Comparison of ENCODE assay signal across 18 cellular contexts in the genomic region with DNA sequence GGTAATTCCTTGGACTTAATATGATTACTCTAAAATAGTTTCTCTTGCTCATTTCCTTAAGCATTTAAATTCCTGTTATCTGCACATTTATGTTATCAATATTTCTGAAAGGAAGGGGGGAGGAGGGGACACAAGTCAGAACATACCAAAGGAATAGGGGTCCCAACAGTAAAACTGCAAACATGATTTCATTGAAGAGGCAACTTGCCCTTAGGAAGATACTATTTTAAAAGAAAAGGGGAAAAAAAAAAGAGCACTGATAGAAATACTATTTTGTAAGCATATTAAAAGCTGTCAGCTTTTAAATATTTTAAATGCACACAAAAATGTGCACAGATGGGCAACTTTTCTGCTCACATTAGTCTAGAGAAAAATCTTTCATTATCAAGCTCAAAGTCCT.
DNase-seq lines count a peak whose midpoint lies in the region; ATAC-seq and TF ChIP-seq lines count a peak whose summit lies in the region.
"Had no signal": no experiment of that assay in that cellular context is flagged by ENCODE, and none has a peak within 500 bp of the region (broad histone marks: within the 10 kb centered on the region; RNA-seq: fewer than 3 reads in every experiment).

No MANE protein-coding gene starts in this region.

- H3K27ac Mint-ChIP-seq in glutamatergic neuron (ENCODE audit: unreplicated experiment) = peak overlapping the region; percentile 88
- no peak overlapping the region for H3K27ac Mint-ChIP-seq in WTC11
- H3K27ac Mint-ChIP-seq: B cell; CD4-positive, alpha-beta T cell had no signal

- H2AFZ ChIP-seq in Karpas-422 (ENCODE audit: low read length) = no peak overlapping the region

- no peaks in the 10 kb centered on the region for H3K36me3 Mint-ChIP-seq in glutamatergic neuron (ENCODE audit: unreplicated experiment)
- no peaks in the 10 kb centered on the region for H3K36me3 Mint-ChIP-seq in WTC11
- H3K36me3 Mint-ChIP-seq: CD8-positive, alpha-beta memory T cell had no signal

- no peaks in the 10 kb centered on the region for H3K9me2 ChIP-seq in Karpas-422 (replicated peaks; ENCODE audit: insufficient read depth, low read length)

- H3K36me3 ChIP-seq in Karpas-422 (ENCODE audit: insufficient read depth, low read length) (no peaks in the 10 kb centered on the region), SK-N-MC (ENCODE audit: insufficient read depth, low read length) (no peaks in the 10 kb centered on the region)
- H3K36me3 ChIP-seq: BLaER1 had no signal

- no peak overlapping the region for H3K27ac ChIP-seq in Karpas-422 (ENCODE audit: low read length)
- H3K27ac ChIP-seq in SK-N-MC = peak overlapping the region; percentile 85
- H3K27ac ChIP-seq: 22Rv1, BLaER1, C4-2B had no signal

- H3K27me3 Mint-ChIP-seq in glutamatergic neuron (ENCODE audit: unreplicated experiment) = peaks cover 2% of the 10 kb centered on the region
- no peaks in the 10 kb centered on the region for H3K27me3 Mint-ChIP-seq in WTC11 (ENCODE audit: low read depth)
- H3K27me3 Mint-ChIP-seq: B cell; CD4-positive, alpha-beta T cell had no signal

- peaks cover 56% of the 10 kb centered on the region for H4K20me1 ChIP-seq in Karpas-422 (ENCODE audit: insufficient read depth, low read depth, low read length)

- POLR2A ChIA-PET in WTC11 (lab: Charles Lee) = no interaction called here

- peak; percentile 35 for DNase-seq in DMS 273 (lab: John Stamatoyannopoulos, UW; ENCODE audit: unreplicated experiment)
- DNase-seq in DMS 273 treated with DMSO at 0.1 percent for 48 hours (lab: John Stamatoyannopoulos, UW) = no peak
- peak; percentile 35 for DNase-seq in Karpas-422
- no peak for DNase-seq in SK-N-MC (ENCODE audit: low read depth, low spot score)
- no peak for DNase-seq in glutamatergic neuron
- DNase-seq in WTC11 (ENCODE audit: low spot score) = no peak
- no peak for DNase-seq in NCI-H1417 treated with DMSO at 0.1 percent for 48 hours (lab: John Stamatoyannopoulos, UW)
- no peak for DNase-seq in OCI-M2 (lab: John Stamatoyannopoulos, UW; ENCODE audit: unreplicated experiment)
- DNase-seq: CD4-positive, alpha-beta T cell; DMS153; DND-41; H7 had no signal

- H3K4me1 Mint-ChIP-seq in glutamatergic neuron (ENCODE audit: low read depth, unreplicated experiment) (peaks cover 70% of the 10 kb centered on the region), WTC11 (peaks cover 57% of the 10 kb centered on the region)

- H3K27me3 ChIP-seq in Karpas-422 (ENCODE audit: low read length) = no peaks in the 10 kb centered on the region
- H3K27me3 ChIP-seq: BLaER1 had no signal

- H3K9ac ChIP-seq in Karpas-422 (ENCODE audit: low read length) (no peak overlapping the region), SK-N-MC (ENCODE audit: insufficient read length) (no peak overlapping the region)
- H3K9ac ChIP-seq: BLaER1 had no signal

- no peak for TF ChIP-seq CTCF in glutamatergic neuron (IDR thresholded peaks at IDR 0.05; ENCODE audit: partially characterized antibody, unreplicated experiment)
- TF ChIP-seq CTCF in WTC11 (IDR thresholded peaks at IDR 0.05) = no peak

- no peaks in the 10 kb centered on the region for H3K79me2 ChIP-seq in Karpas-422 (ENCODE audit: low read length)

- H3K9me3 Mint-ChIP-seq in glutamatergic neuron (ENCODE audit: unreplicated experiment) = peaks cover 5% of the 10 kb centered on the region
- no peaks in the 10 kb centered on the region for H3K9me3 Mint-ChIP-seq in WTC11
- H3K9me3 Mint-ChIP-seq: CD4-positive, alpha-beta T cell; CD8-positive, alpha-beta memory T cell had no signal

- H3K4me3 Mint-ChIP-seq in glutamatergic neuron (ENCODE audit: unreplicated experiment) (peak overlapping the region; percentile 71), WTC11 (no peak overlapping the region)
- H3K4me3 Mint-ChIP-seq: B cell; CD4-positive, alpha-beta T cell had no signal

- peaks cover 16% of the 10 kb centered on the region for H3K4me1 ChIP-seq in Karpas-422 (ENCODE audit: low read length)

- no peak for ATAC-seq in WTC11
- ATAC-seq: HCT116 had no signal

- H3K9me3 ChIP-seq in Karpas-422 (ENCODE audit: low read length) (no peaks in the 10 kb centered on the region), SK-N-MC (ENCODE audit: low read depth, low read length) (no peaks in the 10 kb centered on the region)
- H3K9me3 ChIP-seq: BLaER1 had no signal

- CTCF ChIA-PET in WTC11 (lab: Charles Lee) = interaction anchor here (0.6 kb wide), 1 partner anchor 17 kb away, joined by 4 read pairs; no protein-coding TSS in a partner anchor

- H3K4me3 ChIP-seq in Karpas-422 (ENCODE audit: low read length) (no peak overlapping the region), SK-N-MC (peak overlapping the region; percentile 28)
- H3K4me3 ChIP-seq: BLaER1 had no signal

- H3K4me2 ChIP-seq in Karpas-422 (ENCODE audit: low read depth, low read length, poor library complexity, severe bottlenecking) = no peak overlapping the region

TF ChIP-seq in WTC11, 78 proteins besides CTCF, POLR2A, EP300 and RAD21:
- TF ChIP-seq TEAD4 (CRISPR knock-in tag; IDR thresholded peaks at IDR 0.05) (no peak), RELA (CRISPR knock-in tag; IDR thresholded peaks at IDR 0.05; ENCODE audit: borderline replicate concordance) (no peak), ZNF512 (CRISPR knock-in tag; IDR thresholded peaks at IDR 0.05; ENCODE audit: borderline replicate concordance) (no peak), MXD4 (CRISPR knock-in tag; IDR thresholded peaks at IDR 0.05; ENCODE audit: borderline replicate concordance) (no peak), RORB (CRISPR knock-in tag; IDR thresholded peaks at IDR 0.05) (no peak), HMGXB4 (CRISPR knock-in tag; IDR thresholded peaks at IDR 0.05) (no peak), USF1 (CRISPR knock-in tag; IDR thresholded peaks at IDR 0.05) (no peak), ZNF263 (CRISPR knock-in tag; IDR thresholded peaks at IDR 0.05; ENCODE audit: low read depth) (no peak)
- TF ChIP-seq, protein P1, sequence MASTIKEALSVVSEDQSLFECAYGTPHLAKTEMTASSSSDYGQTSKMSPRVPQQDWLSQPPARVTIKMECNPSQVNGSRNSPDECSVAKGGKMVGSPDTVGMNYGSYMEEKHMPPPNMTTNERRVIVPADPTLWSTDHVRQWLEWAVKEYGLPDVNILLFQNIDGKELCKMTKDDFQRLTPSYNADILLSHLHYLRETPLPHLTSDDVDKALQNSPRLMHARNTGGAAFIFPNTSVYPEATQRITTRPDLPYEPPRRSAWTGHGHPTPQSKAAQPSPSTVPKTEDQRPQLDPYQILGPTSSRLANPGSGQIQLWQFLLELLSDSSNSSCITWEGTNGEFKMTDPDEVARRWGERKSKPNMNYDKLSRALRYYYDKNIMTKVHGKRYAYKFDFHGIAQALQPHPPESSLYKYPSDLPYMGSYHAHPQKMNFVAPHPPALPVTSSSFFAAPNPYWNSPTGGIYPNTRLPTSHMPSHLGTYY (CRISPR knock-in tag; IDR thresholded peaks at IDR 0.05) = no peak
- TF ChIP-seq, protein P2, sequence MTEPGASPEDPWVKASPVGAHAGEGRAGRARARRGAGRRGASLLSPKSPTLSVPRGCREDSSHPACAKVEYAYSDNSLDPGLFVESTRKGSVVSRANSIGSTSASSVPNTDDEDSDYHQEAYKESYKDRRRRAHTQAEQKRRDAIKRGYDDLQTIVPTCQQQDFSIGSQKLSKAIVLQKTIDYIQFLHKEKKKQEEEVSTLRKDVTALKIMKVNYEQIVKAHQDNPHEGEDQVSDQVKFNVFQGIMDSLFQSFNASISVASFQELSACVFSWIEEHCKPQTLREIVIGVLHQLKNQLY (CRISPR knock-in tag; IDR thresholded peaks at IDR 0.05) = no peak

Comparison
In these comparisons a context has a peak if more than half of its experiments do, and no peak if none do; other contexts are left out.
1. DNase-seq: peak in DMS 273 (single experiment) and Karpas-422 (single experiment); none in DMS 273 treated with DMSO at 0.1 percent for 48 hours (single experiment), SK-N-MC (single experiment), glutamatergic neuron (single experiment), WTC11 (single experiment), NCI-H1417 treated with DMSO at 0.1 percent for 48 hours (single experiment) and OCI-M2 (single experiment).